Comparison of ENCODE assay signal across 1 cellular context in genomic region chr20:32203556-32204484, GRCh38.
TF ChIP-seq lines count a peak whose summit lies in the region.

No MANE protein-coding gene starts in this region.

TF ChIP-seq in H1, 55 proteins besides CTCF, POLR2A, EP300 and RAD21 (continued from another document):
- no peak for TF ChIP-seq RNF2 (IDR thresholded peaks at IDR 0.05; ENCODE audit: borderline replicate concordance, low read depth, low read length, missing control alignments, poor library complexity, severe bottlenecking)
- no peak for TF ChIP-seq CBX5 (IDR thresholded peaks at IDR 0.05; ENCODE audit: low read depth, low read length)
- no peak for TF ChIP-seq BCL11A (IDR thresholded peaks at IDR 0.05; ENCODE audit: low read depth in 2 of 2, low read length in 2 of 2)
- no peak for TF ChIP-seq YY1 (IDR thresholded peaks at IDR 0.05; ENCODE audit: low read depth, low read length)
- TF ChIP-seq TAF1 (IDR thresholded peaks at IDR 0.05; ENCODE audit: low read depth, low read length): no peak
- no peak for TF ChIP-seq TEAD4 (IDR thresholded peaks at IDR 0.05; ENCODE audit: low read depth, low read length)
- TF ChIP-seq TCF12 (IDR thresholded peaks at IDR 0.05; ENCODE audit: low read depth, low read length): no peak
- no peak for TF ChIP-seq SUZ12 (IDR thresholded peaks at IDR 0.05; ENCODE audit: low read length)
- no peak for TF ChIP-seq TBP (IDR thresholded peaks at IDR 0.05; ENCODE audit: low read depth, low read length)
- no peak for TF ChIP-seq PHF8 (conservative IDR thresholded peaks at IDR 0.05; ENCODE audit: low read depth, low read length)
- no peak for TF ChIP-seq MAFK (IDR thresholded peaks at IDR 0.05; ENCODE audit: low read depth, low read length)
- TF ChIP-seq POLR2AphosphoS5 (IDR thresholded peaks at IDR 0.05; ENCODE audit: low read depth, low read length): no peak
- no peak for TF ChIP-seq SIRT6 (IDR thresholded peaks at IDR 0.05; ENCODE audit: low read length)
